In genomic region chr7:1026721-1027151, GRCh38 we compare ENCODE assay signal across 2 cellular contexts.
TF ChIP-seq lines count a peak whose summit lies in the region.

No MANE protein-coding gene starts in this region.

TF ChIP-seq in GM12878, 131 proteins besides CTCF, POLR2A, EP300 and RAD21 (continues in another document):
- TF ChIP-seq ZNF274 (IDR thresholded peaks at IDR 0.05; ENCODE audit: insufficient read depth, insufficient read length): no peak
- TF ChIP-seq ELK1 (IDR thresholded peaks at IDR 0.05; ENCODE audit: low read depth, low read length): no peak
- no peak for TF ChIP-seq CEBPZ (IDR thresholded peaks at IDR 0.05; ENCODE audit: low read depth, low read length)
- TF ChIP-seq NR2C2 (IDR thresholded peaks at IDR 0.05; ENCODE audit: borderline replicate concordance, control insufficient read depth, insufficient read length, low read depth): no peak
- TF ChIP-seq PAX5 (IDR thresholded peaks at IDR 0.05; ENCODE audit: borderline replicate concordance, low read depth, low read length): 0 out of 2 replicates have a peak, but pooled peaks have one; percentile 7
- TF ChIP-seq ZNF622 (IDR thresholded peaks at IDR 0.05): no peak
- no peak for TF ChIP-seq MAX (IDR thresholded peaks at IDR 0.05; ENCODE audit: low read depth, low read length)
- TF ChIP-seq TCF3 (IDR thresholded peaks at IDR 0.05; ENCODE audit: borderline replicate concordance, insufficient read depth, low read depth, low read length): no peak
- peak; percentile 39; the same call in 1 of the 2 replicates for TF ChIP-seq NR2F1 (conservative IDR thresholded peaks at IDR 0.05)
- TF ChIP-seq ZNF207 (IDR thresholded peaks at IDR 0.05; ENCODE audit: borderline replicate concordance): no peak
- no peak for TF ChIP-seq ZBTB4 (CRISPR knock-in tag; IDR thresholded peaks at IDR 0.05)
- no peak for TF ChIP-seq SUPT20H (IDR thresholded peaks at IDR 0.05; ENCODE audit: borderline replicate concordance, control insufficient read depth, low read depth, low read length)
- TF ChIP-seq BHLHE40 (IDR thresholded peaks at IDR 0.05; ENCODE audit: borderline replicate concordance in 1 of 2, low read depth in 2 of 2, low read length in 1 of 2): peak; percentile 45 to 67; a peak in 2 of 4 replicates
- no peak for TF ChIP-seq RFX5 (IDR thresholded peaks at IDR 0.05; ENCODE audit: low read depth, low read length)
- no peak for TF ChIP-seq SMC3 (IDR thresholded peaks at IDR 0.05; ENCODE audit: borderline replicate concordance, low read length)
- TF ChIP-seq SIX5 (IDR thresholded peaks at IDR 0.05; ENCODE audit: low read depth, low read length, severe bottlenecking): no peak
- TF ChIP-seq RELA (IDR thresholded peaks at IDR 0.05; ENCODE audit: borderline replicate concordance, partially characterized antibody): no peak
- no peak for TF ChIP-seq PBX3 (IDR thresholded peaks at IDR 0.05; ENCODE audit: insufficient replicate concordance, low read depth, low read length)
- peak; percentile 65; the same call in 1 of the 2 replicates for TF ChIP-seq SPI1 (IDR thresholded peaks at IDR 0.05; ENCODE audit: borderline replicate concordance, insufficient read depth, low read depth, low read length)
- TF ChIP-seq KDM1A (IDR thresholded peaks at IDR 0.05; ENCODE audit: borderline replicate concordance): no peak
- TF ChIP-seq SIN3A (IDR thresholded peaks at IDR 0.05; ENCODE audit: low read depth, low read length): no peak
- TF ChIP-seq RAD51 (IDR thresholded peaks at IDR 0.05): no peak

TF ChIP-seq in neural cell, 6 proteins besides CTCF, POLR2A, EP300 and RAD21:
- TF ChIP-seq POLR2AphosphoS5 (IDR thresholded peaks at IDR 0.05) (no peak), SMC3 (conservative IDR thresholded peaks at IDR 0.05; ENCODE audit: poor library complexity) (no peak), REST (IDR thresholded peaks at IDR 0.05; ENCODE audit: borderline replicate concordance) (no peak), TAF1 (IDR thresholded peaks at IDR 0.05; ENCODE audit: low read depth) (no peak), MXI1 (conservative IDR thresholded peaks at IDR 0.05; ENCODE audit: poor library complexity, severe bottlenecking) (no peak)
